ENCODE assay signal across 8 cellular contexts in genomic region chr3:35946121-35946856, GRCh38.
DNase-seq lines count a peak whose midpoint lies in the region; ATAC-seq and TF ChIP-seq lines count a peak whose summit lies in the region.

No MANE protein-coding gene starts in this region.

- no peaks in the 10 kb centered on the region for H3K36me3 Mint-ChIP-seq in endodermal cell (ENCODE audit: low read depth)
- H3K36me3 Mint-ChIP-seq in naive thymus-derived CD4-positive, alpha-beta T cell, result no peaks in the 10 kb centered on the region

- peak; percentile 20 for DNase-seq in NCI-H510A treated with DMSO at 0.1 percent for 48 hours (lab: John Stamatoyannopoulos, UW)
- no peak for DNase-seq in NCI-H510A (lab: John Stamatoyannopoulos, UW)
- peak; percentile 22 for DNase-seq in NCI-H460 (ENCODE audit: extremely low read depth, low read depth)
- DNase-seq in endodermal cell, result no peak
- peak; percentile 34 for DNase-seq in retina
- no peak for DNase-seq in activated effector memory CD4-positive, alpha-beta T cell treated with anti-CD3 and anti-CD28 coated beads, Interleukin-2, amount 50 U/mL, for 16 hours
- DNase-seq in naive thymus-derived CD4-positive, alpha-beta T cell, result no peak

- H3K9me3 ChIP-seq in endodermal cell (ENCODE audit: control insufficient read depth, low read length), result no peaks in the 10 kb centered on the region
- no peaks in the 10 kb centered on the region for H3K9me3 ChIP-seq in naive thymus-derived CD4-positive, alpha-beta T cell (ENCODE audit: control insufficient read depth in 2 of 3, low read length in 3 of 3)

- H3K27me3 ChIP-seq in endodermal cell (ENCODE audit: control insufficient read depth, insufficient read depth, low read length, poor library complexity, severe bottlenecking), result no peaks in the 10 kb centered on the region
- H3K27me3 ChIP-seq in naive thymus-derived CD4-positive, alpha-beta T cell (ENCODE audit: control insufficient read depth in 2 of 2, insufficient read depth in 2 of 2, low read length in 2 of 2), result no peaks in the 10 kb centered on the region

- H3K4me1 ChIP-seq in endodermal cell (ENCODE audit: control insufficient read depth, insufficient read depth, low read length), result no peaks in the 10 kb centered on the region
- no peaks in the 10 kb centered on the region for H3K4me1 ChIP-seq in naive thymus-derived CD4-positive, alpha-beta T cell (ENCODE audit: control insufficient read depth in 2 of 2, insufficient read depth in 2 of 2, low read length in 2 of 2)

- no peak overlapping the region for H3K4me3 ChIP-seq in endodermal cell (ENCODE audit: low read length)
- H3K4me3 ChIP-seq in naive thymus-derived CD4-positive, alpha-beta T cell (ENCODE audit: low read length), result no peak overlapping the region

- no peaks in the 10 kb centered on the region for H3K4me1 Mint-ChIP-seq in endodermal cell
- no peaks in the 10 kb centered on the region for H3K4me1 Mint-ChIP-seq in naive thymus-derived CD4-positive, alpha-beta T cell

- no peak overlapping the region for H3K27ac ChIP-seq in endodermal cell (ENCODE audit: low read depth, low read length)
- H3K27ac ChIP-seq in naive thymus-derived CD4-positive, alpha-beta T cell (ENCODE audit: low read depth, low read length), result no peak overlapping the region

- peak; percentile 80 for TF ChIP-seq CTCF in endodermal cell (conservative IDR thresholded peaks at IDR 0.05)

- POLR2A ChIA-PET in naive thymus-derived CD4-positive, alpha-beta T cell (lab: Charles Lee), result no interaction called here

- no peak for ATAC-seq in activated CD4-positive, CD25-positive, alpha-beta regulatory T cell treated with anti-CD3 and anti-CD28 coated beads, Interleukin-2, amount 50 U/mL, for 24 hours
- no peak for ATAC-seq in naive thymus-derived CD4-positive, alpha-beta T cell

- H3K9ac ChIP-seq in endodermal cell (ENCODE audit: extremely low read depth, low read length, poor library complexity, severe bottlenecking), result no peak overlapping the region

- no peaks in the 10 kb centered on the region for H3K9me3 Mint-ChIP-seq in endodermal cell
- H3K9me3 Mint-ChIP-seq in naive thymus-derived CD4-positive, alpha-beta T cell, result peaks cover 0 to 5% (median 0%) of the 10 kb centered on the region in 11 donors

- H3K27ac Mint-ChIP-seq in endodermal cell, result no peak overlapping the region
- no peak overlapping the region for H3K27ac Mint-ChIP-seq in naive thymus-derived CD4-positive, alpha-beta T cell

- H3K4me3 Mint-ChIP-seq in endodermal cell, result no peak overlapping the region
- H3K4me3 Mint-ChIP-seq in naive thymus-derived CD4-positive, alpha-beta T cell, result no peak overlapping the region

- no peaks in the 10 kb centered on the region for H3K27me3 Mint-ChIP-seq in endodermal cell (ENCODE audit: insufficient read depth)
- H3K27me3 Mint-ChIP-seq in naive thymus-derived CD4-positive, alpha-beta T cell, result no peaks in the 10 kb centered on the region

- CTCF ChIA-PET in naive thymus-derived CD4-positive, alpha-beta T cell (lab: Charles Lee), result no interaction called here

- intact Hi-C loops in naive thymus-derived CD4-positive, alpha-beta T cell (cut with micrococcal nuclease), result no loop called here

- WGBS in endodermal cell (ENCODE audit: insufficient coverage in 1 of 2, insufficient read length in 1 of 2), 2 experiments, result 77 to 100% methylated on average over 2 to 6 of the region's 8 CpGs

- no peaks in the 10 kb centered on the region for H3K36me3 ChIP-seq in endodermal cell (ENCODE audit: control insufficient read depth, insufficient read depth, low read length)
- no peaks in the 10 kb centered on the region for H3K36me3 ChIP-seq in naive thymus-derived CD4-positive, alpha-beta T cell (ENCODE audit: control insufficient read depth in 2 of 3, insufficient read depth in 3 of 3, low read length in 3 of 3)

Comparison
In these comparisons a context has a peak if more than half of its experiments do, and no peak if none do; other contexts are left out.
1. DNase-seq: peak in NCI-H510A treated with DMSO at 0.1 percent for 48 hours (single experiment), NCI-H460 (single experiment) and retina (single experiment); none in NCI-H510A (single experiment), endodermal cell (single experiment), activated effector memory CD4-positive, alpha-beta T cell treated with anti-CD3 and anti-CD28 coated beads, Interleukin-2, amount 50 U/mL, for 16 hours (single experiment) and naive thymus-derived CD4-positive, alpha-beta T cell (0 of 9).